27 cellular contexts compared by ENCODE assay signal in the genomic region with DNA sequence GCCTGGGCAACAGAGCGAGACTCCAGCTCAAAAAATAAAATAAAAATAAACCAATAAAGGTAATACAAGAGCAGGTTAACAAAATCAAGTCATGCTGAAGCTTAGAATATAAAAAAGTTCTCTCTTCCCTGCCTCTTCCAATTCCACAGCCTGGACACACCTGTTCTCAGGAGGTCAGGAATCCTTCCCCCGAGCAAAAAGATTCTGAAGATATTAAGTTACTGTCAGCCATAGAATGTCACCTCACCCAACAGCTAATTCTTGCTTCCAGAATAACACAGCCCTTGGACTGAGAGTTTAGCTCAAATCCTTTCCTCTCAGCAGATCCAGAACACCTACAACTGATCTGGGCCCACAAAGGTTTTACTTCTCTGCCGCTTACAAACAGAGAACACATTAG.
"Had no signal": no experiment of that assay in that cellular context is flagged by ENCODE, and none has a peak within 500 bp of the region (broad histone marks: within the 10 kb centered on the region; RNA-seq: fewer than 3 reads in every experiment).

No MANE protein-coding gene starts in this region.

- H3K9me3 Mint-ChIP-seq: activated CD4-positive, alpha-beta memory T cell treated with anti-CD3 and anti-CD28 coated beads, Interleukin-2, amount 10 ng/mL, durations not matched to agents 7 days and 5 days; activated naive CD4-positive, alpha-beta T cell treated with anti-CD3 and anti-CD28 coated beads for 36 hours; activated T-helper 17 cell treated with anti-CD3 and anti-CD28 coated beads, Interleukin-2, amount 50 U/mL, for 72 hours; T-cell had no signal

- H3K4me3 ChIP-seq: SK-N-MC had no signal

- H3K27me3 Mint-ChIP-seq: activated CD4-positive, alpha-beta memory T cell treated with anti-CD3 and anti-CD28 coated beads, Interleukin-2, amount 10 ng/mL, durations not matched to agents 7 days and 5 days; activated naive CD8-positive, alpha-beta T cell; activated T-helper 17 cell treated with anti-CD3 and anti-CD28 coated beads, Interleukin-2, amount 50 U/mL, for 72 hours; T-cell had no signal

- H3K4me1 Mint-ChIP-seq: activated CD4-positive, alpha-beta memory T cell treated with anti-CD3 and anti-CD28 coated beads, Interleukin-2, amount 10 ng/mL, durations not matched to agents 7 days and 5 days had no signal

- DNase-seq: activated CD4-positive, alpha-beta memory T cell treated with anti-CD3 and anti-CD28 coated beads, Interleukin-2, amount 10 ng/mL, durations not matched to agents 7 days and 5 days; activated CD4-positive, alpha-beta T cell treated with anti-CD3 and anti-CD28 coated beads, Interleukin-2, amount 50 U/mL, for 1 hour; activated CD4-positive, CD25-positive, alpha-beta regulatory T cell; activated gamma-delta T cell; activated naive CD4-positive, alpha-beta T cell treated with anti-CD3 and anti-CD28 coated beads for 36 hours; activated T-cell treated with anti-CD3 and anti-CD28 coated beads for 4 hours; activated T-cell treated with anti-CD3 and anti-CD28 coated beads, Interleukin-2, amount 50 U/mL, for 48 hours; anterior cingulate cortex; MM.1S; NCI-H1105; NCI-H1436; NCI-H1694 treated with DMSO at 0.1 percent for 48 hours; NCI-H2029 treated with DMSO at 0.1 percent for 48 hours; NCI-H345; NCI-H510A; NCI-H69; NK-92 treated with Interleukin-12 subunit alpha and Interleukin-12 subunit beta, amount 100 ng/mL, for 24 hours; OCI-M1; RPMI8226; T-cell; T-helper 2 cell; T1000 had no signal

- H3K27ac Mint-ChIP-seq: activated CD4-positive, alpha-beta memory T cell treated with anti-CD3 and anti-CD28 coated beads, Interleukin-2, amount 10 ng/mL, durations not matched to agents 7 days and 5 days; activated naive CD4-positive, alpha-beta T cell treated with anti-CD3 and anti-CD28 coated beads for 36 hours; activated naive CD8-positive, alpha-beta T cell; activated T-helper 17 cell treated with anti-CD3 and anti-CD28 coated beads, Interleukin-2, amount 50 U/mL, for 72 hours; T-cell had no signal

- H3K4me3 Mint-ChIP-seq: activated CD4-positive, alpha-beta memory T cell treated with anti-CD3 and anti-CD28 coated beads, Interleukin-2, amount 10 ng/mL, durations not matched to agents 7 days and 5 days; activated naive CD4-positive, alpha-beta T cell treated with anti-CD3 and anti-CD28 coated beads for 36 hours; activated naive CD8-positive, alpha-beta T cell; activated T-helper 17 cell treated with anti-CD3 and anti-CD28 coated beads, Interleukin-2, amount 50 U/mL, for 72 hours; T-cell had no signal

- ATAC-seq: activated T-helper 17 cell treated with anti-CD3 and anti-CD28 coated beads, Interleukin-2, amount 50 U/mL, for 72 hours; Panc1; Right ventricle myocardium inferior; T-cell had no signal
